Comparison of ENCODE assay signal across 8 cellular contexts in the genomic region with DNA sequence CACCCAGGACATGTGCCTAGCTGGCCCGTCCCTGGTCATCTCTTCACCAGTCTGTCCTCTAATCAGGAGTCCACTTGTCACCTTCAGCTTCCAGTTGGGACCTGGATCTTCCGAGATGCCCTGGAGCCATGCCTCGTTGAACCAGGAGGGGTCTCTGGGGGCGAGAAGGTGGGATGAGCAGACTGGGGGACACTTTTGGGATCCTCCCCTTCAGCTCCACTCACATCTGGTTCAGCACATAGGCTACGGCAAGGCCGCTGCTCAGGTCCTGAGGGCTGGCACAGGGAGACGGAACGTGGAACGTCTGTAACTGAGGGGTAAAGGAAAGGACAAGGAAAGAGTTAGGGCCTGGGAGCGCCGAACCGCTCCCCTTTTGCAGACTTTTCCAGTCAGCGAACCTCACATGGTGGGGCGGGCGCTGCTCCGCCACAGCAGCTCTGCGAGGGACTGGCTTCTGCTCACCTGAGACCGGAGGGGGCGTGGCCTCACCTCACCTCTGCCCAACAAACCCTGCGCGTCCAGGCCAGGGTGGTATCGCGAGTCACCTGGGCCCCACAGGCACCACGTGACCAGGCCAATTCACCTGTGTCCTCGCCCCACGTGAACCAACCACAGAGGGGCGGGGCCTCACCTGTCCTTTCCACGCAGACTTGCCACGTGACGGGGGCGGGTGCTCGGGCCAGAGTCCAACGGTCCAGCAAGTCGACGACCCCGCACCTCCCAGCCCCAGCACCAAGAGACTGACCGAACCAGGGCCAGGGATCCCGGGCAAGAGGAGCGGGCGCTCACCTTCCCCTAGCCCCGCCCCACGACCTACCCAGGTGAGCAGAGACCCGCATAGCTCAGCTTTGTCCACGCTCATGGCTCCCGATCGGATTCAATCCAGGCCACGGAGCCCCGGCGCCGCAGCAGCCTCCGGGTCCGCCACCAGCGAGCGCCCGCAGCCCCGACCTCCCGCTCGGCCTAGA. TPM values are rescaled to one million over a fixed set of nuclear protein-coding genes. Genes with fewer than 3 reads are reported as not detected.
DNase-seq lines count a peak whose midpoint lies in the region; ATAC-seq and TF ChIP-seq lines count a peak whose summit lies in the region.

A gene with protein sequence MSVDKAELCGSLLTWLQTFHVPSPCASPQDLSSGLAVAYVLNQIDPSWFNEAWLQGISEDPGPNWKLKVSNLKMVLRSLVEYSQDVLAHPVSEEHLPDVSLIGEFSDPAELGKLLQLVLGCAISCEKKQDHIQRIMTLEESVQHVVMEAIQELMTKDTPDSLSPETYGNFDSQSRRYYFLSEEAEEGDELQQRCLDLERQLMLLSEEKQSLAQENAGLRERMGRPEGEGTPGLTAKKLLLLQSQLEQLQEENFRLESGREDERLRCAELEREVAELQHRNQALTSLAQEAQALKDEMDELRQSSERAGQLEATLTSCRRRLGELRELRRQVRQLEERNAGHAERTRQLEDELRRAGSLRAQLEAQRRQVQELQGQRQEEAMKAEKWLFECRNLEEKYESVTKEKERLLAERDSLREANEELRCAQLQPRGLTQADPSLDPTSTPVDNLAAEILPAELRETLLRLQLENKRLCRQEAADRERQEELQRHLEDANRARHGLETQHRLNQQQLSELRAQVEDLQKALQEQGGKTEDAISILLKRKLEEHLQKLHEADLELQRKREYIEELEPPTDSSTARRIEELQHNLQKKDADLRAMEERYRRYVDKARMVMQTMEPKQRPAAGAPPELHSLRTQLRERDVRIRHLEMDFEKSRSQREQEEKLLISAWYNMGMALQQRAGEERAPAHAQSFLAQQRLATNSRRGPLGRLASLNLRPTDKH (minus strand): TSS at position 965 of the 968 bp plus-strand sequence. CDS start 103 bp downstream, at position 862.

- peak; percentile 13 for ATAC-seq in activated T-helper 17 cell treated with anti-CD3 and anti-CD28 coated beads, Interleukin-2, amount 50 U/mL, for 72 hours (replicated peaks)

- peak within 1 kb of the TSS; percentile 67 for H3K4me3 ChIP-seq in ovary

- DNase-seq in NCI-H2081 (lab: John Stamatoyannopoulos, UW), result peak; percentile 69 to 82
- DNase-seq in NCI-H2081 treated with DMSO at 0.1 percent for 48 hours (lab: John Stamatoyannopoulos, UW), result no peak
- DNase-seq in NCI-H1417 (lab: John Stamatoyannopoulos, UW), result peak; percentile 86 to 94 (median 91)
- DNase-seq in head of caudate nucleus, result peak in 33 of 42 donors; percentile 25 to 79 (median 60)
- peak in 4 of 5 donors; percentile 38 to 81 (median 72) for DNase-seq in ovary
- no peak for DNase-seq in cerebellar cortex (ENCODE audit: low spot score)
- DNase-seq in globus pallidus (ENCODE audit: low spot score), result no peak

- no peak for TF ChIP-seq EP300 in ovary (IDR thresholded peaks at IDR 0.05)

- peak; percentile 27 for TF ChIP-seq POLR2A in ovary (IDR thresholded peaks at IDR 0.05)

- H3K36me3 Mint-ChIP-seq in activated T-helper 17 cell treated with anti-CD3 and anti-CD28 coated beads, Interleukin-2, amount 50 U/mL, for 72 hours (ENCODE audit: low read depth), result no peaks in the 10 kb centered on the region

- intact Hi-C loops in head of caudate nucleus (cut with DNase I) (no loop called here), ovary (cut with DNase I) (loop anchor here in 1 of 4 donors (5.0 kb wide), 1 partner anchor 32 kb away; a partner anchor contains a TSS)

- H3K36me3 ChIP-seq in ovary, result no peaks in the 10 kb centered on the region

- H3K27ac Mint-ChIP-seq in activated T-helper 17 cell treated with anti-CD3 and anti-CD28 coated beads, Interleukin-2, amount 50 U/mL, for 72 hours, result no peak within 1 kb of the TSS

- H3K27me3 ChIP-seq in ovary, result no peaks in the 10 kb centered on the region

- peaks cover 10% of the 10 kb centered on the region for H3K4me1 ChIP-seq in ovary (ENCODE audit: insufficient read depth)

- 13 to 21% (median 20%) methylated on average over 36 to 58 of the region's 58 CpGs for WGBS in ovary, 3 donors

- H3K27me3 Mint-ChIP-seq in activated T-helper 17 cell treated with anti-CD3 and anti-CD28 coated beads, Interleukin-2, amount 50 U/mL, for 72 hours, result no peaks in the 10 kb centered on the region

- no peak for TF ChIP-seq CTCF in ovary (IDR thresholded peaks at IDR 0.05)

- H3K4me1 Mint-ChIP-seq in activated T-helper 17 cell treated with anti-CD3 and anti-CD28 coated beads, Interleukin-2, amount 50 U/mL, for 72 hours, result peaks cover 13% of the 10 kb centered on the region

- no peaks in the 10 kb centered on the region for H3K9me3 ChIP-seq in ovary

- no peaks in the 10 kb centered on the region for H3K9me3 Mint-ChIP-seq in activated T-helper 17 cell treated with anti-CD3 and anti-CD28 coated beads, Interleukin-2, amount 50 U/mL, for 72 hours

- H3K27ac ChIP-seq in ovary, result peak within 1 kb of the TSS; percentile 47 to 57

- peak within 1 kb of the TSS; percentile 97 for H3K4me3 Mint-ChIP-seq in activated T-helper 17 cell treated with anti-CD3 and anti-CD28 coated beads, Interleukin-2, amount 50 U/mL, for 72 hours

RNA-seq across cellular contexts. Expression of the gene that starts here (rescaled TPM):
- total RNA-seq in activated T-helper 17 cell treated with anti-CD3 and anti-CD28 coated beads, Interleukin-2, amount 50 U/mL, for 72 hours, result 10 to 100 TPM; 22.5 to 44.4 TPM
- total RNA-seq in ovary, result 10 to 100 TPM; 24.9 to 52.2 (median 27.9) TPM
- 10 to 100 TPM; 12.2 to 23.5 TPM for polyA plus RNA-seq in ovary

Comparison
In these comparisons a context has a peak if more than half of its experiments do, and no peak if none do; other contexts are left out.
1. DNase-seq: peak in NCI-H2081 (2 of 2), NCI-H1417 (3 of 3), head of caudate nucleus (33 of 42) and ovary (4 of 5); none in NCI-H2081 treated with DMSO at 0.1 percent for 48 hours (single experiment), cerebellar cortex (single experiment) and globus pallidus (single experiment).